ENCODE assay signal across 8 cellular contexts in genomic region chr2:241895732-241896641, GRCh38. TPM values are rescaled to one million over a fixed set of nuclear protein-coding genes. Genes with fewer than 3 reads are reported as not detected.
DNase-seq lines count a peak whose midpoint lies in the region; ATAC-seq and TF ChIP-seq lines count a peak whose summit lies in the region.

No MANE protein-coding gene starts in this region.

- no peaks in the 10 kb centered on the region for H3K9me3 Mint-ChIP-seq in naive thymus-derived CD8-positive, alpha-beta T cell

- no peaks in the 10 kb centered on the region for H3K9me3 ChIP-seq in ectodermal cell (ENCODE audit: control insufficient read depth, low read length)

- peaks cover 0 to 3% (median 0%) of the 10 kb centered on the region in 3 donors for H3K36me3 Mint-ChIP-seq in naive thymus-derived CD8-positive, alpha-beta T cell

- peak overlapping the region in 9 of 10 donors; percentile 19 to 88 (median 72) for H3K27ac Mint-ChIP-seq in naive thymus-derived CD8-positive, alpha-beta T cell

- no peaks in the 10 kb centered on the region for H3K36me3 ChIP-seq in ectodermal cell (ENCODE audit: control insufficient read depth, insufficient read depth, low read length)

- no peak for ATAC-seq in naive thymus-derived CD8-positive, alpha-beta T cell
- ATAC-seq in GM18498 (IDR thresholded peaks at IDR 0.05; ENCODE audit: unreplicated experiment): no peak

- 80 to 85% methylated on average over 25 of the region's 25 CpGs for WGBS in ectodermal cell, 2 experiments

- no peaks in the 10 kb centered on the region for H3K27me3 Mint-ChIP-seq in naive thymus-derived CD8-positive, alpha-beta T cell

- DNase-seq in COLO829 (ENCODE audit: low spot score) (peak; percentile 50), RWPE1 (ENCODE audit: low spot score) (peak; percentile 13), T1000 (lab: John Stamatoyannopoulos, UW) (no peak), SKM-1 treated with dmso at 0.1 percent for 144 hours (lab: John Stamatoyannopoulos, UW; ENCODE audit: unreplicated experiment) (no peak), NCI-H2171 treated with DMSO at 0.1 percent for 48 hours (lab: John Stamatoyannopoulos, UW) (no peak)
- DNase-seq in naive thymus-derived CD8-positive, alpha-beta T cell: no peak

- peaks cover 2 to 16% (median 9%) of the 10 kb centered on the region in 4 donors for H3K4me1 Mint-ChIP-seq in naive thymus-derived CD8-positive, alpha-beta T cell

- peaks cover 15% of the 10 kb centered on the region for H3K4me1 ChIP-seq in ectodermal cell (ENCODE audit: control insufficient read depth, insufficient read depth, low read length)

- CTCF ChIA-PET in RWPE1 (lab: Yijun Ruan, JAX): no interaction called here

- H3K27ac ChIP-seq in RWPE1: peak overlapping the region; percentile 64
- peak overlapping the region; percentile 6 for H3K27ac ChIP-seq in ectodermal cell (ENCODE audit: insufficient read depth, low read depth, low read length, poor library complexity, severe bottlenecking)

- peak overlapping the region in 2 of 10 donors; percentile 33 to 67 for H3K4me3 Mint-ChIP-seq in naive thymus-derived CD8-positive, alpha-beta T cell

- TF ChIP-seq CTCF in RWPE1 (conservative IDR thresholded peaks at IDR 0.05; ENCODE audit: low read depth): no peak

- H3K4me3 ChIP-seq in ectodermal cell (ENCODE audit: insufficient read depth, low read depth, low read length): no peak overlapping the region

- POLR2A ChIA-PET in RWPE1 (lab: Yijun Ruan, JAX; ENCODE audit: low non-redundant PET): no interaction called here
- POLR2A ChIA-PET in naive thymus-derived CD8-positive, alpha-beta T cell (lab: Charles Lee): no interaction called here

- H3K27me3 ChIP-seq in ectodermal cell (ENCODE audit: control insufficient read depth, insufficient read depth, low read length, poor library complexity, severe bottlenecking): peaks cover 5% of the 10 kb centered on the region

RNA-seq across cellular contexts. Expression of gene RTP5, which starts 26.5 kb away (rescaled TPM):
- not detected for polyA plus RNA-seq in ectodermal cell (2013, experiment 1 of 4)
- polyA plus RNA-seq in ectodermal cell (2013, experiment 2 of 4): not detected
- polyA plus RNA-seq in ectodermal cell (2013, experiment 3 of 4): not detected
- polyA plus RNA-seq in ectodermal cell (2013, experiment 4 of 4): not detected
- total RNA-seq in naive thymus-derived CD8-positive, alpha-beta T cell: not detected
- polyA plus RNA-seq in naive thymus-derived CD8-positive, alpha-beta T cell: not detected

RNA-seq across cellular contexts. Expression of gene PDCD1, which starts 37.3 kb away (rescaled TPM):
- not detected for polyA plus RNA-seq in ectodermal cell (2013, experiment 1 of 4)
- not detected for polyA plus RNA-seq in ectodermal cell (2013, experiment 2 of 4)
- polyA plus RNA-seq in ectodermal cell (2013, experiment 3 of 4): not detected
- not detected for polyA plus RNA-seq in ectodermal cell (2013, experiment 4 of 4)
- total RNA-seq in naive thymus-derived CD8-positive, alpha-beta T cell: under 1 TPM; 0.23 to 0.47 TPM
- polyA plus RNA-seq in naive thymus-derived CD8-positive, alpha-beta T cell: 1 to 10 TPM in 1 of 3 donors, under 1 TPM in 2; 0.15 to 6.0 (median 0.60) TPM

Comparison
In these comparisons a context has a peak if more than half of its experiments do, and no peak if none do; other contexts are left out.
1. DNase-seq: peak in COLO829 (single experiment) and RWPE1 (single experiment); none in naive thymus-derived CD8-positive, alpha-beta T cell (0 of 10), T1000 (single experiment), SKM-1 treated with dmso at 0.1 percent for 144 hours (single experiment) and NCI-H2171 treated with DMSO at 0.1 percent for 48 hours (single experiment).